In the genomic region with DNA sequence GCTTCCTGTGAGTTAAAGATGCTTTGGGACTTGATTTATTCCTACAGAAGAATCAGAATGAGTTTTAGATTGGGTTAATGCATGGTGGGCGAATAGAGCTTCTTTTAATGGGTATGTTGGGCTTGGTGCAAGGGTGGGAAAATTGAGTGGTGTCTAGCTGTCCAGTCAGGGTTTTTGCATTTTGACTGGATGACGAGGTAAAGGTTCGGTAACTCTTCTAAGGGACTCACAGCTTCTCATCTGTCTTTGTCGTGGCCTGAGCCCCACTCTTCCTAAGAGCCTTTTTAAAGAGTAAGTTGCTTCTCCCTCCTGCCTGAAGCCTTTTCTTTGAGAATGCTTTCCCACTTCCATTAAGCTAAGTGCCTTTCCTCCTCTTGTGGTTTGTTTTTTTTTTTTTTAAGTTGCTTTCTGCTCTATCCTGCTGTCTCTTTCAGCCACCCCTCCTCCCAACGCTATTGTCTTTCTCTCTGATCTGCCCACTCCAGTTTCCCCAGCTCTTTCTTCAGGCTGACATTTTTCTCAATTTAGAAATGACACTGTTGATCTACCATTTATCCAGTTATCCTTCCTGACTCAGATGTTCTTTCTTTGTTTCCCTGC, we compare ENCODE assay signal across 8 cellular contexts. TPM values are rescaled to one million over a fixed set of nuclear protein-coding genes. Genes with fewer than 3 reads are reported as not detected.
DNase-seq lines count a peak whose midpoint lies in the region; ATAC-seq and TF ChIP-seq lines count a peak whose summit lies in the region.

No MANE protein-coding gene starts in this region.

- H2BK120ac ChIP-seq in trophoblast cell (ENCODE audit: insufficient read depth, low read length, poor library complexity): no peak overlapping the region

- H4K91ac ChIP-seq in trophoblast cell (ENCODE audit: low read depth, low read length): peak overlapping the region; percentile 88

- H3K4me1 ChIP-seq in OCI-LY7 (ENCODE audit: insufficient read depth, low read length, poor library complexity, severe bottlenecking) (peaks cover 10% of the 10 kb centered on the region), trophoblast cell (ENCODE audit: control insufficient read depth in 1 of 2, insufficient read depth in 2 of 2, low read length in 2 of 2) (peaks cover 0 to 3% of the 10 kb centered on the region in 2 experiments)

- peaks cover 21% of the 10 kb centered on the region for H4K20me1 ChIP-seq in OCI-LY7 (ENCODE audit: insufficient read depth, low read length)

- H3K27me3 ChIP-seq in trophoblast cell (ENCODE audit: insufficient read depth, low read length): no peaks in the 10 kb centered on the region

- no peak overlapping the region for H2AFZ ChIP-seq in OCI-LY7 (ENCODE audit: low read length)
- no peak overlapping the region for H2AFZ ChIP-seq in trophoblast cell (ENCODE audit: insufficient read depth, low read length, poor library complexity)

- no peaks in the 10 kb centered on the region for H3K9me3 ChIP-seq in OCI-LY7 (ENCODE audit: low read length)
- H3K9me3 ChIP-seq in trophoblast cell (ENCODE audit: insufficient read depth, low read depth, low read length): no peaks in the 10 kb centered on the region

- peaks cover 42% of the 10 kb centered on the region for H3K79me2 ChIP-seq in OCI-LY7 (ENCODE audit: insufficient read depth, low read depth, low read length)
- peaks cover 8% of the 10 kb centered on the region for H3K79me2 ChIP-seq in trophoblast cell (ENCODE audit: control insufficient read depth, insufficient read depth, low read length, poor library complexity)

- peak overlapping the region; percentile 94 for H2BK5ac ChIP-seq in trophoblast cell (ENCODE audit: low read depth, low read length, poor library complexity)

- POLR2A ChIA-PET in OCI-LY7 (lab: Charles Lee): interaction anchor here (0.6 to 1.3 kb wide), 6 partner anchors 13 to 142 kb away, joined by 3 to 7 read pairs (median 3); partner anchors contain the start of gene POLA2

- H3K79me1 ChIP-seq in trophoblast cell (ENCODE audit: low read length): peaks cover 8% of the 10 kb centered on the region

- no peak overlapping the region for H4K12ac ChIP-seq in trophoblast cell (ENCODE audit: low read depth, low read length)

- no peak overlapping the region for H2AK5ac ChIP-seq in trophoblast cell (ENCODE audit: low read length)

- peak overlapping the region; percentile 39 for H3K27ac ChIP-seq in OCI-LY7 (ENCODE audit: low read depth, low read length, poor library complexity, severe bottlenecking)
- peak overlapping the region; percentile 78 for H3K27ac ChIP-seq in trophoblast cell (ENCODE audit: low read depth, low read length)

- no peaks in the 10 kb centered on the region for H3K9me2 ChIP-seq in OCI-LY7 (ENCODE audit: insufficient read depth, low read length)

- ATAC-seq in HG03159 (IDR thresholded peaks at IDR 0.05; ENCODE audit: unreplicated experiment): no peak

- peak overlapping the region; percentile 83 for H3K4me3 ChIP-seq in OCI-LY7 (ENCODE audit: low read depth, low read length, poor library complexity, severe bottlenecking)
- H3K4me3 ChIP-seq in epithelial cell of esophagus (ENCODE audit: low read length): peak overlapping the region; percentile 96
- H3K4me3 ChIP-seq in trophoblast cell (ENCODE audit: low read depth, low read length): peak overlapping the region; percentile 96

- no CpG with 5 or more reads among the region's 5 CpGs for WGBS in trophoblast cell (ENCODE audit: extremely low coverage, insufficient coverage, insufficient read length)

- TF ChIP-seq CTCF in OCI-LY7 (conservative IDR thresholded peaks at IDR 0.05; ENCODE audit: low read length) (no peak), epithelial cell of esophagus (IDR thresholded peaks at IDR 0.05; ENCODE audit: insufficient read depth, low read depth, low read length, missing control alignments) (no peak)

- no peak overlapping the region for H3K23ac ChIP-seq in trophoblast cell (ENCODE audit: low read length)

- no peak overlapping the region for H4K8ac ChIP-seq in trophoblast cell (ENCODE audit: low read depth, low read length)

- no peak overlapping the region for H3K14ac ChIP-seq in trophoblast cell (ENCODE audit: low read length)

- H3K4me2 ChIP-seq in OCI-LY7 (ENCODE audit: low read length) (peak overlapping the region; percentile 86), trophoblast cell (ENCODE audit: low read length) (peak overlapping the region; percentile 95)

- no peak overlapping the region for H3K9ac ChIP-seq in trophoblast cell (ENCODE audit: low read length)

- H2BK12ac ChIP-seq in trophoblast cell (ENCODE audit: low read length): no peak overlapping the region

- peak overlapping the region; percentile 94 for H3K4ac ChIP-seq in trophoblast cell (ENCODE audit: low read depth, low read length)

- intact Hi-C loops in OCI-LY7 (cut with micrococcal nuclease; ENCODE audit: unreplicated experiment): no loop called here

- no peak overlapping the region for H3K18ac ChIP-seq in trophoblast cell (ENCODE audit: low read length)

- CTCF ChIA-PET in OCI-LY7 (lab: Charles Lee; ENCODE audit: unreplicated experiment): interaction anchor here (0.6 kb wide), 1 partner anchor 592 kb away, joined by 4 read pairs; no protein-coding TSS in a partner anchor

- BruUV-seq in OCI-LY7 (replicated peaks; lab: Mats Ljungman, UMichigan): no TSS peak

- DNase-seq in EH (ENCODE audit: low read depth): peak; percentile 28
- peak; percentile 13 for DNase-seq in OCI-LY7 (ENCODE audit: low spot score)
- DNase-seq in epithelial cell of esophagus (ENCODE audit: low read depth): no peak
- no peak for DNase-seq in trophoblast cell
- DNase-seq in stimulated activated naive CD4-positive, alpha-beta T cell treated with Interleukin-2 at 50 U/mL for 16 hours (lab: John Stamatoyannopoulos, UW): no peak
- no peak for DNase-seq in middle frontal gyrus (ENCODE audit: extremely low spot score, low spot score)
- no peak for DNase-seq in NCI-H82 (lab: John Stamatoyannopoulos, UW)

- peaks cover 26% of the 10 kb centered on the region for H3K36me3 ChIP-seq in OCI-LY7 (ENCODE audit: insufficient read depth, low read length)
- peaks cover 6 to 8% of the 10 kb centered on the region in 2 experiments for H3K36me3 ChIP-seq in trophoblast cell (ENCODE audit: control insufficient read depth in 1 of 2, insufficient read depth in 2 of 2, low read length in 2 of 2)

RNA-seq across cellular contexts. Expression of gene DPF2, which starts 1.1 kb away (rescaled TPM):
- 38.5 and 39.9 TPM in 2 replicates for total RNA-seq in OCI-LY7 (2014; rRNA removed; shearing (Covaris generic))
- 62.2 and 64.2 TPM in 2 replicates for total RNA-seq in OCI-LY7 (2022)
- 64.3 and 69.7 TPM in 2 replicates for polyA plus RNA-seq in trophoblast cell (2013)

RNA-seq across cellular contexts. Expression of gene TIGD3, which starts 19.8 kb away (rescaled TPM):
- total RNA-seq in OCI-LY7 (2014; rRNA removed; shearing (Covaris generic)): 2.2 and 2.7 TPM in 2 replicates
- 2.0 TPM in 2 replicates for total RNA-seq in OCI-LY7 (2022)
- 2.1 and 2.3 TPM in 2 replicates for polyA plus RNA-seq in trophoblast cell (2013)

RNA-seq across cellular contexts. Expression of gene CDC42EP2, which starts 20.1 kb away (rescaled TPM):
- not detected in 2 replicates for total RNA-seq in OCI-LY7 (2014; rRNA removed; shearing (Covaris generic))
- 1.7 and 3.9 TPM in 2 replicates for total RNA-seq in OCI-LY7 (2022)
- polyA plus RNA-seq in trophoblast cell (2013): 7.2 and 7.7 TPM in 2 replicates

RNA-seq across cellular contexts. Expression of gene SLC25A45, which starts 47.6 kb away (rescaled TPM):
- 5.9 and 7.0 TPM in 2 replicates for total RNA-seq in OCI-LY7 (2014; rRNA removed; shearing (Covaris generic))
- total RNA-seq in OCI-LY7 (2022): 20.7 and 24.0 TPM in 2 replicates
- 0.93 and 1.1 TPM in 2 replicates for polyA plus RNA-seq in trophoblast cell (2013)

RNA-seq across cellular contexts. Expression of gene FRMD8, which starts 51.6 kb away (rescaled TPM):
- 36.7 and 55.8 TPM in 2 replicates for total RNA-seq in OCI-LY7 (2014; rRNA removed; shearing (Covaris generic))
- total RNA-seq in OCI-LY7 (2022): 31.5 and 37.6 TPM in 2 replicates
- 21.2 and 22.9 TPM in 2 replicates for polyA plus RNA-seq in trophoblast cell (2013)

Comparison
In these comparisons a context has a peak if more than half of its experiments do, and no peak if none do; other contexts are left out.
1. DNase-seq: peak in EH (single experiment) and OCI-LY7 (single experiment); none in epithelial cell of esophagus (single experiment), trophoblast cell (0 of 2), stimulated activated naive CD4-positive, alpha-beta T cell treated with Interleukin-2 at 50 U/mL for 16 hours (single experiment), middle frontal gyrus (single experiment) and NCI-H82 (single experiment).
2. Peak in every context shown above with its lines, with median percentiles within 50 percentile points of each other: H3K4me3 ChIP-seq.